ENCODE assay signal across 12 cellular contexts in the genomic region with DNA sequence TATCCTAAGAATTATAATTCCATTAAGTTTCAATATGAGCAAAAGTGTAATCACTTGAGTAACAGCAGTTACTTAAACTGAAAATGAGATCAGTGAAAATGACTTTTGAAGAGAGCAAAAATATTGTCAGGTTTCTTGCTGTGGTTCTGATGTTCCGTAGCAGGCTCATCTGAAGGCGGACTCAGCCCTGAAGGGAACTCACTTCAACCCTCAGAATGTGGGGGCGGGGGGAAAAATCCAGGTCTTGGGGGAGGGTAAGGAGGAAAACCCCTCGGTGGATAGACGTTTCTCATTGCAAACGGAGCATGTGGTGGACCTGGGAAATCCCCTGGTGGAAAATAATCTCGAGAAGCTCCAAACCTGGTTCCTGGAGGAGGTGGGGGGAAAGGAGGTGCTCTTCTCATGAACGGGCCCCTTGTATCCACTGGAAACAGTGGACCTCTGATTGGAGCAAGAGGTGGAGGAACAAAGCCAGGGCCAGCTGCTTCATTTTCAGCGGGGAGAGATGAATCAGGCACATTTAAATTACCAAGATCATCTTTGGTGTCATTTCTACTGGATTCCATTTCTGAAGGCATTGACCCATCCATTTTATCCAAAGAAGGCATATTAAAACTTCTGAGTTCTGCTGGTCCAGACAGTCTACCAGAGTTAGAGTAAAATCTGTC. TPM values are rescaled to one million over a fixed set of nuclear protein-coding genes. Genes with fewer than 3 reads are reported as not detected.
DNase-seq lines count a peak whose midpoint lies in the region; ATAC-seq and FAIRE-seq lines count a peak whose summit lies in the region.
"Not testable (repeated sequence)": the region's sequence is repeated elsewhere in the genome, so short reads cannot be mapped to it uniquely, and the experiment has no call there.
"Had no signal": no experiment of that assay in that cellular context is flagged by ENCODE, and none has a peak within 500 bp of the region (broad histone marks: within the 10 kb centered on the region; RNA-seq: fewer than 3 reads in every experiment).

No MANE protein-coding gene starts in this region.

- not testable (repeated sequence) for H3K4me3 ChIP-seq in small intestine (ENCODE audit: low read depth in 1 of 2, low read length in 2 of 2)

- H3K27me3 Mint-ChIP-seq in activated T-cell treated with anti-CD3 and anti-CD28 coated beads, Interleukin-2, amount 50 U/mL, for 4 hours (ENCODE audit: low read depth), result not testable (repeated sequence)
- peaks cover 40% of the 10 kb centered on the region for H3K27me3 Mint-ChIP-seq in stimulated activated naive CD8-positive, alpha-beta T cell treated with anti-CD3 and anti-CD28 coated beads, Interleukin-15, amount 100 ng/mL, for 72 hours

- not testable (repeated sequence) for H3K36me3 Mint-ChIP-seq in activated T-cell treated with anti-CD3 and anti-CD28 coated beads, Interleukin-2, amount 50 U/mL, for 4 hours (ENCODE audit: insufficient read depth)
- H3K36me3 Mint-ChIP-seq in activated naive CD4-positive, alpha-beta T cell treated with anti-CD3 and anti-CD28 coated beads, Interleukin-2, amount 50 U/mL, for 72 hours, result peaks cover 6 to 25% of the 10 kb centered on the region in 2 donors

- not testable (repeated sequence) for H3K27me3 ChIP-seq in small intestine (ENCODE audit: control insufficient read depth in 2 of 2, insufficient read depth in 2 of 2, low read length in 2 of 2)

- peak overlapping the region; percentile 42 to 92 for H3K27ac Mint-ChIP-seq in activated naive CD4-positive, alpha-beta T cell treated with anti-CD3 and anti-CD28 coated beads, Interleukin-2, amount 50 U/mL, for 72 hours
- peak overlapping the region; percentile 35 to 76 for H3K27ac Mint-ChIP-seq in stimulated activated naive CD8-positive, alpha-beta T cell treated with anti-CD3 and anti-CD28 coated beads, Interleukin-15, amount 100 ng/mL, for 72 hours

- H3K36me3 ChIP-seq in small intestine (ENCODE audit: control insufficient read depth in 2 of 2, insufficient read depth in 2 of 2, low read length in 2 of 2), result not testable (repeated sequence)

- H3K9me3 ChIP-seq in small intestine (ENCODE audit: control insufficient read depth, low read depth), result not testable (repeated sequence)

- not testable (repeated sequence) for H3K4me1 ChIP-seq in small intestine (ENCODE audit: control insufficient read depth in 2 of 2, insufficient read depth in 1 of 2, low read depth in 1 of 2, low read length in 1 of 2)

- not testable (repeated sequence) for H3K4me1 Mint-ChIP-seq in activated T-cell treated with anti-CD3 and anti-CD28 coated beads, Interleukin-2, amount 50 U/mL, for 4 hours (ENCODE audit: low read depth)
- H3K4me1 Mint-ChIP-seq in stimulated activated naive CD8-positive, alpha-beta T cell treated with anti-CD3 and anti-CD28 coated beads, Interleukin-15, amount 100 ng/mL, for 72 hours, result peaks cover 26% of the 10 kb centered on the region

- FAIRE-seq in GM18507 (lab: Jason Lieb, UNC), result peak; percentile 59
- peak; percentile 87 for FAIRE-seq in small intestine (lab: Jason Lieb, UNC)

- 56 to 80% (median 66%) methylated on average over 8 to 9 of the region's 9 CpGs for WGBS in small intestine, 3 donors

- not testable (repeated sequence) for H3K9me3 Mint-ChIP-seq in activated T-cell treated with anti-CD3 and anti-CD28 coated beads, Interleukin-2, amount 50 U/mL, for 4 hours; stimulated activated naive CD8-positive, alpha-beta T cell treated with anti-CD3 and anti-CD28 coated beads, Interleukin-15, amount 100 ng/mL, for 72 hours
- peaks cover 0 to 15% of the 10 kb centered on the region in 2 donors for H3K9me3 Mint-ChIP-seq in activated naive CD4-positive, alpha-beta T cell treated with anti-CD3 and anti-CD28 coated beads, Interleukin-2, amount 50 U/mL, for 72 hours

- H3K4me3 Mint-ChIP-seq in activated T-cell treated with anti-CD3 and anti-CD28 coated beads, Interleukin-2, amount 50 U/mL, for 4 hours, result not testable (repeated sequence)
- peak overlapping the region; percentile 61 to 67 for H3K4me3 Mint-ChIP-seq in stimulated activated naive CD8-positive, alpha-beta T cell treated with anti-CD3 and anti-CD28 coated beads, Interleukin-15, amount 100 ng/mL, for 72 hours

- H3K27ac ChIP-seq in small intestine (ENCODE audit: low read depth in 1 of 2, low read length in 1 of 2), result not testable (repeated sequence)

- DNase-seq in GM18507 (ENCODE audit: extremely low spot score, insufficient read length, low read depth); activated T-cell treated with anti-CD3 and anti-CD28 coated beads, Interleukin-2, amount 50 U/mL, for 4 hours; small intestine: not testable (repeated sequence)
- DNase-seq in activated CD4-positive, alpha-beta T cell treated with anti-CD3 and anti-CD28 coated beads, Interleukin-2, amount 50 U/mL, for 48 hours, result peak; percentile 48 to 61
- DNase-seq in activated naive CD4-positive, alpha-beta T cell treated with anti-CD3 and anti-CD28 coated beads, Interleukin-2, amount 50 U/mL, for 72 hours (ENCODE audit: low spot score in 2 of 2), result peak in 1 of 2 donors; percentile 32
- peak; percentile 57 for DNase-seq in stimulated activated CD4-positive, alpha-beta T cell treated with anti-CD3 and anti-CD28 coated beads, Interleukin-1b, Interleukin-23, amount 100 ng/mL, for 48 hours
- DNase-seq in stimulated activated CD8-positive, alpha-beta memory T cell treated with anti-CD3 and anti-CD28 coated beads, Interleukin-15, amount 100 ng/mL, for 48 hours (ENCODE audit: low read depth in 2 of 2), result peak; percentile 19 to 34
- DNase-seq in stimulated activated naive CD8-positive, alpha-beta T cell treated with anti-CD3 and anti-CD28 coated beads, Interleukin-15, amount 100 ng/mL, for 72 hours, result peak in 1 of 2 donors; percentile 49

- ATAC-seq in activated T-cell treated with anti-CD3 and anti-CD28 coated beads, Interleukin-2, amount 50 U/mL, for 4 hours, result peak; percentile 48 to 56
- peak; percentile 73 to 94 for ATAC-seq in activated naive CD4-positive, alpha-beta T cell treated with anti-CD3 and anti-CD28 coated beads, Interleukin-2, amount 50 U/mL, for 72 hours
- peak; percentile 86 for ATAC-seq in stimulated activated naive CD8-positive, alpha-beta T cell treated with anti-CD3 and anti-CD28 coated beads, Interleukin-15, amount 100 ng/mL, for 72 hours

RNA-seq across cellular contexts. Expression of gene DACT2, which starts 32.7 kb away (rescaled TPM):
- total RNA-seq in activated T-cell treated with anti-CD3 and anti-CD28 coated beads, Interleukin-2, amount 50 U/mL, for 4 hours, result not detected
- not detected for total RNA-seq in activated naive CD4-positive, alpha-beta T cell treated with anti-CD3 and anti-CD28 coated beads, Interleukin-2, amount 50 U/mL, for 72 hours
- polyA plus RNA-seq in small intestine, result under 1 TPM in 2 of 3 donors, not detected in 1; 0.48 to 0.54 TPM
- total RNA-seq: HT1080, NCI-H460 had no signal
- polyA plus RNA-seq: AG04450, CD14-positive monocyte had no signal
